1 cellular context compared by ENCODE assay signal in genomic region chrX:133657455-133657854, GRCh38.
A peak's percentile ranks its signal among the peaks of the same experiment; 100 is the strongest.
TF ChIP-seq lines count a peak whose summit lies in the region.

No MANE protein-coding gene starts in this region.

TF ChIP-seq in HepG2, 621 proteins besides CTCF, POLR2A, EP300 and RAD21 (continued from another document):
- TF ChIP-seq ZFP41 (CRISPR knock-in tag; IDR thresholded peaks at IDR 0.05; ENCODE audit: borderline replicate concordance) (no peak), ZNF737 (CRISPR knock-in tag; IDR thresholded peaks at IDR 0.05; ENCODE audit: borderline replicate concordance) (no peak), GPBP1L1 (CRISPR knock-in tag; IDR thresholded peaks at IDR 0.05) (no peak), RBM22 (optimal IDR thresholded peaks at IDR 0.05; ENCODE audit: low read length) (peak; percentile 54)
